In genomic region chr4:8283161-8283560, GRCh38 we compare ENCODE assay signal across 16 cellular contexts. TPM values are rescaled to one million over a fixed set of nuclear protein-coding genes. Genes with fewer than 3 reads are reported as not detected.
DNase-seq lines count a peak whose midpoint lies in the region; ATAC-seq and TF ChIP-seq lines count a peak whose summit lies in the region.
"Had no signal": no experiment of that assay in that cellular context is flagged by ENCODE, and none has a peak within 500 bp of the region (broad histone marks: within the 10 kb centered on the region; RNA-seq: fewer than 3 reads in every experiment).

No MANE protein-coding gene starts in this region.

- no peaks in the 10 kb centered on the region for H3F3A ChIP-seq in neural progenitor cell (ENCODE audit: low read depth)

- no peaks in the 10 kb centered on the region for H3K9me3 Mint-ChIP-seq in neural progenitor cell
- H3K9me3 Mint-ChIP-seq: CD4-positive, CD25-positive, alpha-beta regulatory T cell had no signal

- H3K4me2 ChIP-seq in neural progenitor cell = no peak overlapping the region

- no peaks in the 10 kb centered on the region for H3K79me2 ChIP-seq in neural progenitor cell (ENCODE audit: low read depth)

- H2AFZ ChIP-seq in neural progenitor cell (replicated peaks) = no peak overlapping the region
- H2AFZ ChIP-seq: GM23248 had no signal

- H3K9me3 ChIP-seq in left ventricle myocardium inferior (replicated peaks) (no peaks in the 10 kb centered on the region), neural progenitor cell (ENCODE audit: low read depth) (no peaks in the 10 kb centered on the region)
- H3K9me3 ChIP-seq: SJSA1 had no signal

- H3K36me3 ChIP-seq in left ventricle myocardium inferior (peaks cover 18% of the 10 kb centered on the region), neural progenitor cell (no peaks in the 10 kb centered on the region)
- H3K36me3 ChIP-seq: SJSA1 had no signal

- ATAC-seq in left cardiac atrium = no peak
- ATAC-seq in HG02678 (IDR thresholded peaks at IDR 0.05; ENCODE audit: unreplicated experiment) = no peak
- ATAC-seq in GM19324 (IDR thresholded peaks at IDR 0.05; ENCODE audit: low FRiP score, unreplicated experiment) = no peak
- ATAC-seq in HG03432 (IDR thresholded peaks at IDR 0.05; ENCODE audit: unreplicated experiment) = no peak
- ATAC-seq: HCT116 had no signal

- H3K27ac ChIP-seq in left ventricle myocardium inferior (replicated peaks) (peak overlapping the region; percentile 82), neural progenitor cell (no peak overlapping the region)
- H3K27ac ChIP-seq: GM23248, HL-60, SJSA1 had no signal

- no peaks in the 10 kb centered on the region for H4K20me1 ChIP-seq in neural progenitor cell (ENCODE audit: low read depth)

- peak; percentile 7 for DNase-seq in left ventricle myocardium inferior
- DNase-seq in left cardiac atrium = no peak
- peak; percentile 82 for DNase-seq in SKM-1 treated with dmso at 0.1 percent for 144 hours (lab: John Stamatoyannopoulos, UW; ENCODE audit: unreplicated experiment)
- DNase-seq in neural progenitor cell (ENCODE audit: low spot score) = no peak
- DNase-seq in activated CD4-positive, alpha-beta T cell treated with anti-CD3 and anti-CD28 coated beads, Interleukin-2, amount 50 U/mL, for 1 hour = no peak
- DNase-seq: CD4-positive, CD25-positive, alpha-beta regulatory T cell; GM23248; NCI-H1092 treated with DMSO at 0.1 percent for 48 hours; NCI-H1694; NCI-H446 had no signal

- H3K4me1 ChIP-seq in left ventricle myocardium inferior = peaks cover 85% of the 10 kb centered on the region
- H3K4me1 ChIP-seq in neural progenitor cell = no peaks in the 10 kb centered on the region

- H3K4me3 Mint-ChIP-seq in neural progenitor cell = no peak overlapping the region
- H3K4me3 Mint-ChIP-seq: CD4-positive, CD25-positive, alpha-beta regulatory T cell had no signal

- intact Hi-C loops in left ventricle myocardium inferior (cut with micrococcal nuclease) = no loop called here
- intact Hi-C loops in left cardiac atrium (cut with DNase I) = no loop called here

- peak overlapping the region; percentile 8 for H3K27ac Mint-ChIP-seq in neural progenitor cell

- H3K27me3 ChIP-seq in left ventricle myocardium inferior (ENCODE audit: low read depth) (no peaks in the 10 kb centered on the region), neural progenitor cell (no peaks in the 10 kb centered on the region)
- H3K27me3 ChIP-seq: SJSA1 had no signal

- TF ChIP-seq CTCF in left ventricle myocardium inferior (IDR thresholded peaks at IDR 0.05; ENCODE audit: borderline replicate concordance) = no peak
- TF ChIP-seq CTCF in neural progenitor cell (IDR thresholded peaks at IDR 0.05) = no peak

- peaks cover 15% of the 10 kb centered on the region for H3K4me1 Mint-ChIP-seq in neural progenitor cell

- no peak overlapping the region for H3K4me3 ChIP-seq in left ventricle myocardium inferior
- no peak overlapping the region for H3K4me3 ChIP-seq in neural progenitor cell
- H3K4me3 ChIP-seq: GM23248, SJSA1 had no signal

- no peak overlapping the region for H3K9ac ChIP-seq in neural progenitor cell
- H3K9ac ChIP-seq: GM23248 had no signal

- no peaks in the 10 kb centered on the region for H3K36me3 Mint-ChIP-seq in neural progenitor cell
- H3K36me3 Mint-ChIP-seq: CD4-positive, CD25-positive, alpha-beta regulatory T cell had no signal

- H3K27me3 Mint-ChIP-seq in neural progenitor cell (ENCODE audit: insufficient read depth, low read depth) = peaks cover 7% of the 10 kb centered on the region
- H3K27me3 Mint-ChIP-seq: CD4-positive, CD25-positive, alpha-beta regulatory T cell had no signal

RNA-seq across cellular contexts. Expression of gene HTRA3, which starts 13.6 kb away (rescaled TPM):
- total RNA-seq in left ventricle myocardium inferior (119 TPM), left cardiac atrium (10 to 100 TPM; 48.5 to 78.2 TPM), neural progenitor cell (ENCODE audit: low replicate concordance) (1.6 and 2.3 TPM in 2 replicates)
- total RNA-seq: CD4-positive, CD25-positive, alpha-beta regulatory T cell had no signal

Comparison
In these comparisons a context has a peak if more than half of its experiments do, and no peak if none do; other contexts are left out.
1. DNase-seq: peak in left ventricle myocardium inferior (single experiment) and SKM-1 treated with dmso at 0.1 percent for 144 hours (single experiment); none in left cardiac atrium (single experiment), neural progenitor cell (single experiment) and activated CD4-positive, alpha-beta T cell treated with anti-CD3 and anti-CD28 coated beads, Interleukin-2, amount 50 U/mL, for 1 hour (single experiment).
2. RNA of gene HTRA3, which starts 13.6 kb away (total RNA-seq): 119 TPM in left ventricle myocardium inferior (single experiment) and 48.5 to 78.2 TPM in left cardiac atrium; 1.6 to 2.3 TPM in neural progenitor cell; every median in the first group is over 10 times any median in the second.